Comparison of ENCODE assay signal across 18 cellular contexts in genomic region chr9:107850653-107851052, GRCh38.
DNase-seq lines count a peak whose midpoint lies in the region; ATAC-seq and TF ChIP-seq lines count a peak whose summit lies in the region.
"Had no signal": no experiment of that assay in that cellular context is flagged by ENCODE, and none has a peak within 500 bp of the region (broad histone marks: within the 10 kb centered on the region; RNA-seq: fewer than 3 reads in every experiment).

No MANE protein-coding gene starts in this region.

- no peak overlapping the region for H3K23ac ChIP-seq in neuronal stem cell (ENCODE audit: low read depth, low read length, poor library complexity)

- H3K4ac ChIP-seq in neuronal stem cell (ENCODE audit: low read length) = no peak overlapping the region

- H3K4me1 ChIP-seq in GM23338 (ENCODE audit: insufficient read depth) (no peaks in the 10 kb centered on the region), neuronal stem cell (ENCODE audit: control insufficient read depth in 2 of 2, insufficient read depth in 1 of 2, low read depth in 1 of 2, low read length in 2 of 2) (peaks cover 0 to 2% of the 10 kb centered on the region in 2 donors)
- H3K4me1 ChIP-seq: BE2C, BLaER1, Caco-2 had no signal

- peaks cover 6% of the 10 kb centered on the region; the same call in 1 of the 2 replicates for H3K9me2 ChIP-seq in GM23338 (ENCODE audit: insufficient read depth)

- H3K9me3 Mint-ChIP-seq in GM23338 (peaks cover 12% of the 10 kb centered on the region; the same call in 2 of the 3 replicates), nephron progenitor cell (peaks cover 14% of the 10 kb centered on the region), MCF 10A (ENCODE audit: unreplicated experiment) (no peaks in the 10 kb centered on the region)

- H3K9ac ChIP-seq in neuronal stem cell (ENCODE audit: low read depth, low read length, poor library complexity) = no peak overlapping the region
- H3K9ac ChIP-seq: BLaER1 had no signal

- no peaks in the 10 kb centered on the region for H3K27me3 Mint-ChIP-seq in GM23338 (ENCODE audit: insufficient read depth, low read depth, poor library complexity)
- H3K27me3 Mint-ChIP-seq in nephron progenitor cell (ENCODE audit: low read depth, poor library complexity) = no peaks in the 10 kb centered on the region
- no peaks in the 10 kb centered on the region for H3K27me3 Mint-ChIP-seq in MCF 10A (ENCODE audit: insufficient read depth, unreplicated experiment)
- H3K27me3 Mint-ChIP-seq: CD4-positive, alpha-beta T cell had no signal

- intact Hi-C loops in left colon (cut with DNase I, micrococcal nuclease) = no loop called here
- intact Hi-C loops in MCF 10A (cut with micrococcal nuclease) = no loop called here

- H3K4me3 Mint-ChIP-seq in GM23338 = no peak overlapping the region
- no peak overlapping the region for H3K4me3 Mint-ChIP-seq in nephron progenitor cell
- no peak overlapping the region for H3K4me3 Mint-ChIP-seq in MCF 10A (ENCODE audit: unreplicated experiment)
- H3K4me3 Mint-ChIP-seq: CD4-positive, alpha-beta T cell; CD8-positive, alpha-beta T cell had no signal

- no CpG with 5 or more reads among the region's 6 CpGs for WGBS in neuronal stem cell (ENCODE audit: extremely low coverage in 2 of 2, insufficient read length in 2 of 2, insufficient replicate concordance in 1 of 2), 2 donors

- no peaks in the 10 kb centered on the region for H4K20me1 ChIP-seq in GM23338 (replicated peaks; ENCODE audit: insufficient read depth)
- H4K20me1 ChIP-seq: BLaER1 had no signal

- H3K36me3 ChIP-seq in GM23338 (ENCODE audit: insufficient read depth) (peaks cover 12% of the 10 kb centered on the region; the same call in 1 of the 2 replicates), neuronal stem cell (replicated peaks in 1 of 2; ENCODE audit: control insufficient read depth in 2 of 2, insufficient read depth in 2 of 2, low read length in 2 of 2) (no peaks in the 10 kb centered on the region)
- H3K36me3 ChIP-seq: BE2C, BLaER1 had no signal

- H3K18ac ChIP-seq in neuronal stem cell (ENCODE audit: low read length) = no peak overlapping the region

- H2BK120ac ChIP-seq in neuronal stem cell (ENCODE audit: low read depth, low read length) = no peak overlapping the region

- no peak overlapping the region for H3K27ac ChIP-seq in GM23338 (ENCODE audit: low read depth)
- no peak overlapping the region for H3K27ac ChIP-seq in neuronal stem cell (replicated peaks; ENCODE audit: low read length)
- H3K27ac ChIP-seq: BLaER1 had no signal

- H3K9me3 ChIP-seq in neuronal stem cell (replicated peaks in 1 of 2; ENCODE audit: control insufficient read depth in 2 of 2, insufficient read depth in 1 of 2, low read depth in 1 of 2, low read length in 2 of 2) = peaks cover 0 to 3% of the 10 kb centered on the region in 2 donors
- H3K9me3 ChIP-seq: BE2C had no signal

- no peaks in the 10 kb centered on the region for H3K79me1 ChIP-seq in neuronal stem cell (ENCODE audit: low read depth, low read length)

- H4K8ac ChIP-seq in neuronal stem cell (ENCODE audit: low read depth, low read length) = no peak overlapping the region

- H3K4me3 ChIP-seq in GM23338 (no peak overlapping the region), neuronal stem cell (ENCODE audit: low read length in 2 of 2) (no peak overlapping the region)
- H3K4me3 ChIP-seq: BLaER1 had no signal

- peak overlapping the region; percentile 43; the same call in 1 of the 2 replicates for H2AFZ ChIP-seq in GM23338
- no peak overlapping the region for H2AFZ ChIP-seq in neuronal stem cell (ENCODE audit: low read length)

- no peak overlapping the region for H3K27ac Mint-ChIP-seq in GM23338
- H3K27ac Mint-ChIP-seq in nephron progenitor cell = peak overlapping the region; percentile 53
- no peak overlapping the region for H3K27ac Mint-ChIP-seq in MCF 10A (ENCODE audit: low read depth, unreplicated experiment)
- H3K27ac Mint-ChIP-seq: CD4-positive, alpha-beta T cell; CD8-positive, alpha-beta T cell had no signal

- H3K27me3 ChIP-seq in GM23338 (ENCODE audit: insufficient read depth) (no peaks in the 10 kb centered on the region), neuronal stem cell (ENCODE audit: control insufficient read depth in 3 of 3, insufficient read depth in 3 of 3, low read depth in 1 of 3, low read length in 3 of 3) (peaks cover 0 to 2% (median 0%) of the 10 kb centered on the region in 3 experiments)
- H3K27me3 ChIP-seq: BE2C had no signal

- POLR2A ChIA-PET in MCF 10A (lab: Yijun Ruan, JAX) = interaction anchor here (0.8 kb wide), 1 partner anchor 11 kb away, joined by 4 read pairs; no protein-coding TSS in a partner anchor

- no peak overlapping the region for H4K91ac ChIP-seq in neuronal stem cell (ENCODE audit: low read depth, low read length, poor library complexity)

- CTCF ChIA-PET in MCF 10A (lab: Yijun Ruan, JAX) = interaction anchor here (0.6 kb wide), 1 partner anchor 112 kb away, joined by 4 read pairs; no protein-coding TSS in a partner anchor

- H3K4me1 Mint-ChIP-seq in GM23338 (0 out of 3 replicates have a peak, but pooled peaks cover 5% of the 10 kb centered on the region), nephron progenitor cell (no peaks in the 10 kb centered on the region), MCF 10A (ENCODE audit: insufficient read depth, unreplicated experiment) (peaks cover 11% of the 10 kb centered on the region)

- BruUV-seq in MCF 10A (replicated peaks; lab: Mats Ljungman, UMichigan) = no TSS peak

- no peaks in the 10 kb centered on the region for H3F3A ChIP-seq in GM23338 (replicated peaks; ENCODE audit: low read depth)

- H3K36me3 Mint-ChIP-seq in GM23338 (ENCODE audit: low read depth) (peaks cover 7% of the 10 kb centered on the region; the same call in 2 of the 3 replicates), nephron progenitor cell (ENCODE audit: low read depth) (no peaks in the 10 kb centered on the region), MCF 10A (ENCODE audit: insufficient read depth, unreplicated experiment) (no peaks in the 10 kb centered on the region)
- H3K36me3 Mint-ChIP-seq: CD8-positive, alpha-beta T cell had no signal

- TF ChIP-seq CTCF in GM23338 (conservative IDR thresholded peaks at IDR 0.05; ENCODE audit: low read depth in 2 of 2) = no peak
- no peak for TF ChIP-seq CTCF in nephron progenitor cell (IDR thresholded peaks at IDR 0.05)
- TF ChIP-seq CTCF in MCF 10A (IDR thresholded peaks at IDR 0.05; ENCODE audit: unreplicated experiment) = no peak

- no peak overlapping the region for H2BK15ac ChIP-seq in neuronal stem cell (ENCODE audit: low read length)

- ATAC-seq in GM23338 (no peak), left colon (peak; percentile 73), GM21515 (IDR thresholded peaks at IDR 0.05; ENCODE audit: unreplicated experiment) (no peak)
- ATAC-seq: CD8-positive, alpha-beta T cell had no signal

- H2BK5ac ChIP-seq in neuronal stem cell (ENCODE audit: low read length) = no peak overlapping the region

- H3K4me2 ChIP-seq in GM23338 = no peak overlapping the region
- H3K4me2 ChIP-seq in neuronal stem cell (ENCODE audit: insufficient read depth, low read length, poor library complexity, severe bottlenecking) = no peak overlapping the region
- H3K4me2 ChIP-seq: BLaER1 had no signal

- H3K14ac ChIP-seq in neuronal stem cell (ENCODE audit: low read length) = no peak overlapping the region

- H2BK12ac ChIP-seq in neuronal stem cell (ENCODE audit: low read length) = no peak overlapping the region

- no peak overlapping the region for H2AK5ac ChIP-seq in neuronal stem cell (ENCODE audit: low read depth, low read length)

- DNase-seq in GM23338 (ENCODE audit: low spot score) = no peak
- DNase-seq in left colon = no peak
- DNase-seq in nephron progenitor cell = no peak
- DNase-seq in NOMO-1 treated with dmso at 0.1 percent for 144 hours (lab: John Stamatoyannopoulos, UW; ENCODE audit: unreplicated experiment) = no peak
- DNase-seq in neuronal stem cell (ENCODE audit: low spot score) = no peak
- no peak for DNase-seq in MCF 10A (ENCODE audit: unreplicated experiment)
- DNase-seq: 8988T; ACHN; BE2C; C1 segment of cervical spinal cord; Caco-2; Calu3; CD4-positive, alpha-beta T cell; CD8-positive, alpha-beta T cell; DMS79 treated with DMSO at 0.1 percent for 48 hours; GF-D8 had no signal

- no peaks in the 10 kb centered on the region for H3K79me2 ChIP-seq in GM23338 (replicated peaks; ENCODE audit: insufficient read depth)

TF ChIP-seq in GM23338, 12 proteins besides CTCF, POLR2A, EP300 and RAD21 (continues in another document):
- TF ChIP-seq STAT1 (IDR thresholded peaks at IDR 0.05; ENCODE audit: unreplicated experiment) (no peak), JUNB (IDR thresholded peaks at IDR 0.05; ENCODE audit: unreplicated experiment) (no peak), REST (IDR thresholded peaks at IDR 0.05; ENCODE audit: unreplicated experiment) (no peak), ZNF114 (CRISPR knock-in tag; IDR thresholded peaks at IDR 0.05) (no peak)
